ENCODE assay signal across 8 cellular contexts in genomic region chr3:49940667-49941249, GRCh38. TPM values are rescaled to one million over a fixed set of nuclear protein-coding genes. Genes with fewer than 3 reads are reported as not detected.
DNase-seq lines count a peak whose midpoint lies in the region; ATAC-seq, FAIRE-seq and TF ChIP-seq lines count a peak whose summit lies in the region.

No MANE protein-coding gene starts in this region.

- H3K36me3 Mint-ChIP-seq in stimulated activated naive CD8-positive, alpha-beta T cell treated with anti-CD3 and anti-CD28 coated beads, Interleukin-15, Interleukin-2, amounts not matched to agents 100 ng/mL and 50 ng/mL, for 24 hours (ENCODE audit: low read depth): peaks cover 25% of the 10 kb centered on the region
- H3K36me3 Mint-ChIP-seq in astrocyte (ENCODE audit: low read depth, unreplicated experiment): no peaks in the 10 kb centered on the region

- H3K27ac ChIP-seq in astrocyte (ENCODE audit: low read depth, low read length) (peak overlapping the region; percentile 89), lung (ENCODE audit: low read depth in 1 of 2, low read length in 1 of 2) (peak overlapping the region; percentile 93 to 95)

- no peak for DNase-seq in stimulated activated naive CD8-positive, alpha-beta T cell treated with anti-CD3 and anti-CD28 coated beads, Interleukin-15, Interleukin-2, amounts not matched to agents 100 U/mL and 50 U/mL, for 24 hours
- DNase-seq in astrocyte (ENCODE audit: low read depth) (no peak), lung (ENCODE audit: low spot score) (no peak)

- no peaks in the 10 kb centered on the region for H3K27me3 ChIP-seq in astrocyte (ENCODE audit: insufficient read depth, low read length)
- no peaks in the 10 kb centered on the region for H3K27me3 ChIP-seq in lung (ENCODE audit: control insufficient read depth, insufficient read depth)

- H4K20me1 ChIP-seq in astrocyte (ENCODE audit: insufficient read depth, low read length): peaks cover 47% of the 10 kb centered on the region

- H3K27me3 Mint-ChIP-seq in stimulated activated naive CD8-positive, alpha-beta T cell treated with anti-CD3 and anti-CD28 coated beads, Interleukin-15, Interleukin-2, amounts not matched to agents 100 ng/mL and 50 ng/mL, for 24 hours: no peaks in the 10 kb centered on the region
- H3K27me3 Mint-ChIP-seq in astrocyte (ENCODE audit: low read depth, unreplicated experiment): no peaks in the 10 kb centered on the region

- TF ChIP-seq POLR2A in GM18505 (IDR thresholded peaks at IDR 0.05; ENCODE audit: borderline replicate concordance, extremely low read depth, insufficient read depth, insufficient read length): no peak

- H3K36me3 ChIP-seq in astrocyte (ENCODE audit: insufficient read depth, low read length) (no peaks in the 10 kb centered on the region), lung (ENCODE audit: control insufficient read depth in 2 of 2, insufficient read depth in 2 of 2, low read length in 2 of 2) (peaks cover 0 to 4% of the 10 kb centered on the region in 2 donors)

- peak overlapping the region; percentile 81 for H2AFZ ChIP-seq in astrocyte (ENCODE audit: low read depth, low read length)

- H3K4me3 Mint-ChIP-seq in stimulated activated naive CD8-positive, alpha-beta T cell treated with anti-CD3 and anti-CD28 coated beads, Interleukin-15, Interleukin-2, amounts not matched to agents 100 ng/mL and 50 ng/mL, for 24 hours: peak overlapping the region; percentile 98
- H3K4me3 Mint-ChIP-seq in astrocyte (ENCODE audit: unreplicated experiment): peak overlapping the region; percentile 99

- peak overlapping the region; percentile 93 for H3K4me2 ChIP-seq in astrocyte (ENCODE audit: low read length)

- 6 to 7% methylated on average over 23 of the region's 23 CpGs for WGBS in lung, 2 donors

- H3K4me3 ChIP-seq in astrocyte (ENCODE audit: insufficient read depth, low read depth, low read length): peak overlapping the region; percentile 97
- H3K4me3 ChIP-seq in lung: peak overlapping the region; percentile 68

- H3K27ac Mint-ChIP-seq in stimulated activated naive CD8-positive, alpha-beta T cell treated with anti-CD3 and anti-CD28 coated beads, Interleukin-15, Interleukin-2, amounts not matched to agents 100 ng/mL and 50 ng/mL, for 24 hours: peak overlapping the region; percentile 95
- peak overlapping the region; percentile 98 for H3K27ac Mint-ChIP-seq in astrocyte (ENCODE audit: unreplicated experiment)

- TF ChIP-seq CTCF in astrocyte (IDR thresholded peaks at IDR 0.05; ENCODE audit: insufficient read depth, low read depth, low read length) (no peak), lung (IDR thresholded peaks at IDR 0.05; ENCODE audit: control extremely low read depth, extremely low read depth) (no peak)

- ATAC-seq in stimulated activated naive CD8-positive, alpha-beta T cell treated with anti-CD3 and anti-CD28 coated beads, Interleukin-15, Interleukin-2, amounts not matched to agents 100 U/mL and 50 U/mL, for 24 hours: no peak
- ATAC-seq in lung (ENCODE audit: insufficient read depth, low FRiP score): peak; percentile 1
- ATAC-seq in GM18505 (IDR thresholded peaks at IDR 0.05; ENCODE audit: unreplicated experiment): no peak
- no peak for ATAC-seq in GM18519 (IDR thresholded peaks at IDR 0.05; ENCODE audit: low FRiP score, unreplicated experiment)
- no peak for ATAC-seq in GM18907 (IDR thresholded peaks at IDR 0.05; ENCODE audit: unreplicated experiment)
- ATAC-seq in HG03565 (IDR thresholded peaks at IDR 0.05; ENCODE audit: unreplicated experiment): no peak

- no peak for FAIRE-seq in astrocyte (lab: Jason Lieb, UNC)

- peaks cover 38% of the 10 kb centered on the region for H3K4me1 Mint-ChIP-seq in stimulated activated naive CD8-positive, alpha-beta T cell treated with anti-CD3 and anti-CD28 coated beads, Interleukin-15, Interleukin-2, amounts not matched to agents 100 ng/mL and 50 ng/mL, for 24 hours (ENCODE audit: low read depth)
- no peaks in the 10 kb centered on the region for H3K4me1 Mint-ChIP-seq in astrocyte (ENCODE audit: low read depth, unreplicated experiment)

- H3K4me1 ChIP-seq in astrocyte (ENCODE audit: insufficient read depth, low read length) (peaks cover 9% of the 10 kb centered on the region), lung (ENCODE audit: control insufficient read depth in 2 of 2, insufficient read depth in 2 of 2, low read length in 2 of 2) (peaks cover 3 to 5% of the 10 kb centered on the region in 2 donors)

- peaks cover 55% of the 10 kb centered on the region for H3K79me2 ChIP-seq in astrocyte (ENCODE audit: insufficient read depth, low read length)

- H3K9me3 ChIP-seq in astrocyte (ENCODE audit: insufficient read depth, low read depth, low read length): no peaks in the 10 kb centered on the region
- no peaks in the 10 kb centered on the region for H3K9me3 ChIP-seq in lung (ENCODE audit: control insufficient read depth in 2 of 2, insufficient read depth in 1 of 2, low read length in 1 of 2)

- no peaks in the 10 kb centered on the region for H3K9me3 Mint-ChIP-seq in stimulated activated naive CD8-positive, alpha-beta T cell treated with anti-CD3 and anti-CD28 coated beads, Interleukin-15, Interleukin-2, amounts not matched to agents 100 ng/mL and 50 ng/mL, for 24 hours
- peaks cover 2% of the 10 kb centered on the region for H3K9me3 Mint-ChIP-seq in astrocyte (ENCODE audit: unreplicated experiment)

- H3K9ac ChIP-seq in astrocyte (ENCODE audit: low read length): peak overlapping the region; percentile 89

RNA-seq across cellular contexts. Expression of gene RBM6, which starts 0.8 kb away (rescaled TPM):
- total RNA-seq in astrocyte (49.0 and 53.9 TPM in 2 replicates), lung (100 to 1,000 TPM in 1 of 2 donors, 10 to 100 TPM in 1; 70.4 to 126 TPM)
- polyA plus RNA-seq in lung: 10 to 100 TPM; 42.1 to 88.9 TPM

RNA-seq across cellular contexts. Expression of gene MON1A, which starts 11.1 kb away (rescaled TPM):
- total RNA-seq in astrocyte (12.4 and 15.2 TPM in 2 replicates), lung (10 to 100 TPM in 1 of 2 donors, 1 to 10 TPM in 1; 7.0 to 12.3 TPM)
- 10 to 100 TPM in 1 of 2 donors, 1 to 10 TPM in 1; 8.5 to 10.3 TPM for polyA plus RNA-seq in lung

RNA-seq across cellular contexts. Expression of gene MST1R, which starts 37.1 kb away (rescaled TPM):
- total RNA-seq in astrocyte (0.46 and 0.57 TPM in 2 replicates), lung (10 to 100 TPM in 1 of 2 donors, 1 to 10 TPM in 1; 5.6 to 54.8 TPM)
- polyA plus RNA-seq in lung: 10 to 100 TPM; 18.6 to 38.8 TPM
